In genomic region chr7:67484244-67484751, GRCh38 we compare ENCODE assay signal across 8 cellular contexts.
DNase-seq lines count a peak whose midpoint lies in the region; ATAC-seq and TF ChIP-seq lines count a peak whose summit lies in the region.

No MANE protein-coding gene starts in this region.

- ATAC-seq in left ventricle myocardium superior (peak; percentile 64), GM18511 (IDR thresholded peaks at IDR 0.05; ENCODE audit: unreplicated experiment) (no peak), GM18498 (IDR thresholded peaks at IDR 0.05; ENCODE audit: unreplicated experiment) (no peak)

- WGBS in adrenal gland, 4 donors: 1% methylated on average over 13 of the region's 13 CpGs

- DNase-seq in Calu3 (peak; percentile 22), HEK293T (ENCODE audit: extremely low spot score) (peak; percentile 69), NCI-H345 treated with DMSO at 0.1 percent for 48 hours (lab: John Stamatoyannopoulos, UW; ENCODE audit: unreplicated experiment) (peak; percentile 80), adrenal gland (peak; percentile 59 to 83 (median 68)), left ventricle myocardium superior (peak; percentile 30), retina (peak; percentile 86)

- TF ChIP-seq CTCF in Calu3 (IDR thresholded peaks at IDR 0.05; ENCODE audit: unreplicated experiment) (no peak), adrenal gland (IDR thresholded peaks at IDR 0.05) (peak; percentile 37 to 76 (median 60))

- no peaks in the 10 kb centered on the region for H3K9me3 Mint-ChIP-seq in Calu3 (ENCODE audit: low read depth, unreplicated experiment)

- intact Hi-C loops in Calu3 (cut with micrococcal nuclease; ENCODE audit: unreplicated experiment): no loop called here
- intact Hi-C loops in adrenal gland (cut with DNase I): no loop called here
- intact Hi-C loops in left ventricle myocardium superior (cut with micrococcal nuclease): no loop called here

- BruUV-seq in Calu3 (replicated peaks; lab: Mats Ljungman, UMichigan): no TSS peak

- no peaks in the 10 kb centered on the region for H3K36me3 Mint-ChIP-seq in Calu3 (ENCODE audit: insufficient read depth, unreplicated experiment)

- POLR2A ChIA-PET in HEK293T (lab: Yijun Ruan, JAX): no interaction called here

- no peak overlapping the region for H3K4me3 Mint-ChIP-seq in Calu3 (ENCODE audit: low read depth, unreplicated experiment)

- no peak for TF ChIP-seq POLR2A in adrenal gland (IDR thresholded peaks at IDR 0.05)

- CTCF ChIA-PET in Calu3 (lab: Charles Lee): interaction anchor here (0.9 to 1.5 kb wide), 3 partner anchors 106 to 153 kb away, joined by 3 to 6 read pairs (median 4); no protein-coding TSS in a partner anchor
- CTCF ChIA-PET in HEK293T (lab: Yijun Ruan, JAX): interaction anchor here (0.5 to 1.4 kb wide), 13 partner anchors 12 to 1246 kb away, joined by 3 to 8 read pairs (median 3); no protein-coding TSS in a partner anchor

- H3K4me1 ChIP-seq in adrenal gland (replicated peaks in 1 of 2): peaks cover 0 to 5% of the 10 kb centered on the region in 2 donors

- no peaks in the 10 kb centered on the region for H3K4me1 Mint-ChIP-seq in Calu3 (ENCODE audit: low read depth, unreplicated experiment)

- peak overlapping the region in 1 of 4 donors; percentile 16 for H3K4me3 ChIP-seq in adrenal gland

- no peaks in the 10 kb centered on the region for H3K36me3 ChIP-seq in adrenal gland (replicated peaks in 1 of 2)

- no peak overlapping the region for H3K27ac ChIP-seq in adrenal gland

- H3K9me3 ChIP-seq in adrenal gland (replicated peaks in 1 of 3): no peaks in the 10 kb centered on the region

- no peaks in the 10 kb centered on the region for H3K27me3 ChIP-seq in adrenal gland

- peaks cover 12% of the 10 kb centered on the region for H3K27me3 Mint-ChIP-seq in Calu3 (ENCODE audit: unreplicated experiment)

- no peak overlapping the region for H3K27ac Mint-ChIP-seq in Calu3 (ENCODE audit: unreplicated experiment)

TF ChIP-seq in HEK293T, 16 proteins besides CTCF, POLR2A, EP300 and RAD21:
- TF ChIP-seq HDGF (IDR thresholded peaks at IDR 0.05; ENCODE audit: borderline replicate concordance): no peak
- peak; percentile 99 for TF ChIP-seq ZNF384 (IDR thresholded peaks at IDR 0.05)

Comparison
In these comparisons a context has a peak if more than half of its experiments do, and no peak if none do; other contexts are left out.
1. DNase-seq: peak in every context shown above with its lines; median percentile 86 in retina; 80 in NCI-H345 treated with DMSO at 0.1 percent for 48 hours; 69 in HEK293T; 68 in adrenal gland; 30 in left ventricle myocardium superior; 22 in Calu3.